ENCODE assay signal across 1 cellular context in genomic region chr1:232805269-232806070, GRCh38.
TF ChIP-seq lines count a peak whose summit lies in the region.

A gene with protein sequence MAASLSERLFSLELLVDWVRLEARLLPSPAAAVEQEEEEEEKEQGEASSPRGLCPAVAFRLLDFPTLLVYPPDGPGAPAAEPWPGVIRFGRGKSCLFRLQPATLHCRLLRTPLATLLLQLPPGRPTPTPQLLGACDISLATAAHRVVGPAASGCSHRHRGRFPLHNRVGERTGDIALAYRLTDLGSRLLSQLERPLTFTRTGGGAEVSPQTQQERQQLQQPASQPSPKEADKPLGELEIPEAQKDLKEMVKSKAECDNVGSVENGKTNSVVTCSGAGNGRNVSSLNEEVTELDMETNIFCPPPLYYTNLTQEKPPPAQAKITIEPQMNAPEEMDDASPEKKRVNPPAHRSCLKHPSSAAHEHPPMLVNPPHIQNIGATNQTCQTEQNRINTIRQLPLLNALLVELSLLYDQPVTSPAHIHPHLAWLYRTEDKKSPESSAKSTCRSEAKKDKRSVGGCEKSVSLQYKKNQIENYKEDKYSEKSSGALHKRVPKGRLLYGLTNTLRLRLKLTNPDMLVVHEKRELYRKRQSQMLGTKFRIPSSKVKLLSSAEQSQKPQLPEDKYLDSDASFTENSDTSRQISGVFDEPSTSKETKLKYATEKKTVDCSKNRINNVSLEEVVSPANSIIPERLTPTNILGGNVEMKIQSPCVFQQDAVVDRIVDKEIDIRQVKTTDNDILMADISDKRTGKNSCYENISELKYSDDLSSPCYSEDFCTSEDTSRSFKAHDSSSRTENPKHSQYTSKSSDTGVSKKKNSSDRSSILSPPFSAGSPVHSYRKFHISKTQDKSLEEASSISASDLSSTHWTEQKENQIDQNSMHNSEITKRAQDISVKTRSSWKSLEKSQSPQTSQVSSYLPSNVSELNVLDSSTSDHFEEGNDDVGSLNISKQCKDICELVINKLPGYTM (plus strand): TSS chr1:232805416. CDS start chr1:232805450, 34 bp downstream.

TF ChIP-seq in K562, 482 proteins besides CTCF, POLR2A, EP300 and RAD21 (continued from another document and continues in another):
- TF ChIP-seq ZBTB1 (CRISPR knock-in tag; IDR thresholded peaks at IDR 0.05; ENCODE audit: borderline replicate concordance, low read depth) = no peak
- no peak for TF ChIP-seq ZSCAN32 (CRISPR knock-in tag; IDR thresholded peaks at IDR 0.05)
- TF ChIP-seq MCM3 (IDR thresholded peaks at IDR 0.05) = no peak
- TF ChIP-seq JUN (IDR thresholded peaks at IDR 0.05; ENCODE audit: borderline replicate concordance, low read depth, low read length) = no peak
- TF ChIP-seq JUN (CRISPR knock-in tag; IDR thresholded peaks at IDR 0.05; ENCODE audit: borderline replicate concordance) = no peak
- TF ChIP-seq RAD51 (IDR thresholded peaks at IDR 0.05; ENCODE audit: borderline replicate concordance, low read depth) = no peak
- no peak for TF ChIP-seq TSC22D4 (tag; IDR thresholded peaks at IDR 0.05)
- peak; percentile 35 for TF ChIP-seq TAF1 (IDR thresholded peaks at IDR 0.05; ENCODE audit: control insufficient read depth, extremely low read depth, insufficient read depth, low read length, severe bottlenecking)
- TF ChIP-seq ZNF79 (CRISPR knock-in tag; IDR thresholded peaks at IDR 0.05; ENCODE audit: low read depth) = no peak
- TF ChIP-seq CEBPG (CRISPR knock-in tag; IDR thresholded peaks at IDR 0.05) = no peak
- TF ChIP-seq CEBPG (tag; conservative IDR thresholded peaks at IDR 0.05 in 1 of 2, IDR thresholded peaks at IDR 0.05 in 1 of 2) = no peak
- TF ChIP-seq LARP7 (IDR thresholded peaks at IDR 0.05) = no peak
- TF ChIP-seq, protein P1, sequence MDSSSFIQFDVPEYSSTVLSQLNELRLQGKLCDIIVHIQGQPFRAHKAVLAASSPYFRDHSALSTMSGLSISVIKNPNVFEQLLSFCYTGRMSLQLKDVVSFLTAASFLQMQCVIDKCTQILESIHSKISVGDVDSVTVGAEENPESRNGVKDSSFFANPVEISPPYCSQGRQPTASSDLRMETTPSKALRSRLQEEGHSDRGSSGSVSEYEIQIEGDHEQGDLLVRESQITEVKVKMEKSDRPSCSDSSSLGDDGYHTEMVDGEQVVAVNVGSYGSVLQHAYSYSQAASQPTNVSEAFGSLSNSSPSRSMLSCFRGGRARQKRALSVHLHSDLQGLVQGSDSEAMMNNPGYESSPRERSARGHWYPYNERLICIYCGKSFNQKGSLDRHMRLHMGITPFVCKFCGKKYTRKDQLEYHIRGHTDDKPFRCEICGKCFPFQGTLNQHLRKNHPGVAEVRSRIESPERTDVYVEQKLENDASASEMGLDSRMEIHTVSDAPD (CRISPR knock-in tag; IDR thresholded peaks at IDR 0.05) = no peak
- TF ChIP-seq HES1 (IDR thresholded peaks at IDR 0.05; ENCODE audit: low read depth) = no peak
- no peak for TF ChIP-seq MED1 (CRISPR knock-in tag; IDR thresholded peaks at IDR 0.05; ENCODE audit: borderline replicate concordance)
- TF ChIP-seq ZNF280A (IDR thresholded peaks at IDR 0.05; ENCODE audit: low read depth, partially characterized antibody) = no peak
- TF ChIP-seq ZNF311 (CRISPR knock-in tag; IDR thresholded peaks at IDR 0.05) = no peak
- TF ChIP-seq ZNF174 (CRISPR knock-in tag; IDR thresholded peaks at IDR 0.05) = no peak
- TF ChIP-seq SMAD2 (IDR thresholded peaks at IDR 0.05; ENCODE audit: low read depth, low read length) = no peak
- TF ChIP-seq GTF2E2 (tag; IDR thresholded peaks at IDR 0.05) = no peak
- TF ChIP-seq SRF (CRISPR knock-in tag; IDR thresholded peaks at IDR 0.05) = no peak
- no peak for TF ChIP-seq NCOA2 (IDR thresholded peaks at IDR 0.05; ENCODE audit: partially characterized antibody in 2 of 2)
- no peak for TF ChIP-seq ZNF41 (CRISPR knock-in tag; conservative IDR thresholded peaks at IDR 0.05)
- no peak for TF ChIP-seq ZNF224 (CRISPR knock-in tag; IDR thresholded peaks at IDR 0.05)
- TF ChIP-seq, protein P2, sequence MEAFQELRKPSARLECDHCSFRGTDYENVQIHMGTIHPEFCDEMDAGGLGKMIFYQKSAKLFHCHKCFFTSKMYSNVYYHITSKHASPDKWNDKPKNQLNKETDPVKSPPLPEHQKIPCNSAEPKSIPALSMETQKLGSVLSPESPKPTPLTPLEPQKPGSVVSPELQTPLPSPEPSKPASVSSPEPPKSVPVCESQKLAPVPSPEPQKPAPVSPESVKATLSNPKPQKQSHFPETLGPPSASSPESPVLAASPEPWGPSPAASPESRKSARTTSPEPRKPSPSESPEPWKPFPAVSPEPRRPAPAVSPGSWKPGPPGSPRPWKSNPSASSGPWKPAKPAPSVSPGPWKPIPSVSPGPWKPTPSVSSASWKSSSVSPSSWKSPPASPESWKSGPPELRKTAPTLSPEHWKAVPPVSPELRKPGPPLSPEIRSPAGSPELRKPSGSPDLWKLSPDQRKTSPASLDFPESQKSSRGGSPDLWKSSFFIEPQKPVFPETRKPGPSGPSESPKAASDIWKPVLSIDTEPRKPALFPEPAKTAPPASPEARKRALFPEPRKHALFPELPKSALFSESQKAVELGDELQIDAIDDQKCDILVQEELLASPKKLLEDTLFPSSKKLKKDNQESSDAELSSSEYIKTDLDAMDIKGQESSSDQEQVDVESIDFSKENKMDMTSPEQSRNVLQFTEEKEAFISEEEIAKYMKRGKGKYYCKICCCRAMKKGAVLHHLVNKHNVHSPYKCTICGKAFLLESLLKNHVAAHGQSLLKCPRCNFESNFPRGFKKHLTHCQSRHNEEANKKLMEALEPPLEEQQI (IDR thresholded peaks at IDR 0.05) = no peak
- TF ChIP-seq SMARCC2 (IDR thresholded peaks at IDR 0.05; ENCODE audit: low read depth) = no peak
- no peak for TF ChIP-seq ZNF121 (CRISPR knock-in tag; conservative IDR thresholded peaks at IDR 0.05)
- TF ChIP-seq ELF4 (CRISPR knock-in tag; IDR thresholded peaks at IDR 0.05) = no peak
- TF ChIP-seq ZNF184 (CRISPR knock-in tag; IDR thresholded peaks at IDR 0.05) = no peak
- TF ChIP-seq, protein P3, sequence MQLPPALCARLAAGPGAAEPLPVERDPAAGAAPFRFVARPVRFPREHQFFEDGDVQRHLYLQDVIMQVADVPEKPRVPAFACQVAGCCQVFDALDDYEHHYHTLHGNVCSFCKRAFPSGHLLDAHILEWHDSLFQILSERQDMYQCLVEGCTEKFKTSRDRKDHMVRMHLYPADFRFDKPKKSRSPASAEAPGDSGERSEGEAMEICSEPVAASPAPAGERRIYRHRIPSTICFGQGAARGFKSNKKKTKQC (CRISPR knock-in tag; IDR thresholded peaks at IDR 0.05) = no peak
- TF ChIP-seq JUNB (CRISPR knock-in tag; conservative IDR thresholded peaks at IDR 0.05) = no peak
- TF ChIP-seq BRCA1 (IDR thresholded peaks at IDR 0.05) = no peak
- 0 out of 2 replicates have a peak, but pooled peaks have one; percentile 31 for TF ChIP-seq BRCA1 (CRISPR knock-in tag; IDR thresholded peaks at IDR 0.05)
- TF ChIP-seq MLLT1 (IDR thresholded peaks at IDR 0.05) = no peak
- TF ChIP-seq YBX1 (IDR thresholded peaks at IDR 0.05) = no peak
- TF ChIP-seq, protein P4, sequence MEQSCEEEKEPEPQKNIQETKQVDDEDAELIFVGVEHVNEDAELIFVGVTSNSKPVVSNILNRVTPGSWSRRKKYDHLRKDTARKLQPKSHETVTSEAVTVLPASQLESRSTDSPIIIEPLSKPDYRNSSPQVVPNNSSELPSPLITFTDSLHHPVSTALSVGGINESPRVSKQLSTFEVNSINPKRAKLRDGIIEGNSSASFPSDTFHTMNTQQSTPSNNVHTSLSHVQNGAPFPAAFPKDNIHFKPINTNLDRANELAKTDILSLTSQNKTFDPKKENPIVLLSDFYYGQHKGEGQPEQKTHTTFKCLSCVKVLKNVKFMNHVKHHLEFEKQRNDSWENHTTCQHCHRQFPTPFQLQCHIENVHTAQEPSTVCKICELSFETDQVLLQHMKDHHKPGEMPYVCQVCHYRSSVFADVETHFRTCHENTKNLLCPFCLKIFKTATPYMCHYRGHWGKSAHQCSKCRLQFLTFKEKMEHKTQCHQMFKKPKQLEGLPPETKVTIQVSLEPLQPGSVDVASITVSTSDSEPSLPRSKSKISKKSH (CRISPR knock-in tag; IDR thresholded peaks at IDR 0.05) = no peak
- TF ChIP-seq E2F8 (IDR thresholded peaks at IDR 0.05; ENCODE audit: low read depth, partially characterized antibody) = no peak
- TF ChIP-seq TRIM24 (IDR thresholded peaks at IDR 0.05) = no peak
- no peak for TF ChIP-seq ID3 (CRISPR knock-in tag; IDR thresholded peaks at IDR 0.05)
- no peak for TF ChIP-seq ID3 (tag; IDR thresholded peaks at IDR 0.05)
- TF ChIP-seq PURB (CRISPR knock-in tag; IDR thresholded peaks at IDR 0.05; ENCODE audit: low read depth) = no peak
- TF ChIP-seq ZNF133 (CRISPR knock-in tag; IDR thresholded peaks at IDR 0.05) = no peak
- TF ChIP-seq AFF1 (IDR thresholded peaks at IDR 0.05; ENCODE audit: low read depth in 1 of 2, partially characterized antibody in 2 of 2) = no peak
